Comparison of ENCODE assay signal across 14 cellular contexts in the genomic region with DNA sequence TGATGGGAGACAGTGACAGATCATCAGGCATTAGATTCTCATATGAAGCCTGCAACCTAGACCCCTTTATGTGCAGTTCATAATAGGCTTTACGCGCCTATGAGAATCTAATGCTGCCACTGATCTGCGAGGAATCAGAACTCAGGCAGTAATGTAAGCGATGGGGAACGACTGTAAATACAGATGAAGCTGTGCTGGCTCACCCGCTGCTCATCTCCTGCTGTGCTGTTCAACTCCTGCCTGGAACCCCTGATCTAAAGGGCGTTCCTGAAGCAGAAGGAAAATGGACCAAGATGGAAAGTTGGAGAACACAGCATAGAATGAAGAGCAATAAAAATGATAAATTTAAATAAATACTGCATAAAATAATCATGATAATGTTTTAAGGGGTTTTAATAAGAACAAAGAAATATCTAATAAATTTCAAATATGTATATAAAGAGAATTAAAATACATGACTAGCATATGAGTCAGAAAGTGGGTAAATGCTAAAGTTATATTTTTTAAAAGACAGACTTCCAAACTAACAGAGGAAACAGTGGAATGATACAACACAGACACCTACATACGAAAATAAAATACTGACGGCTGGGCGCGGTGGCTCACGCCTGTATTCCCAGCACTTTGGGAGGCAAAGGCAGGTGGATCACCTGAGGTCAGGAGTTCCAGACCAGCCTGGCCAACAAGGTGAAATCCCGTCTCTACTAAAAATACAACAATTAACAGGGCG. TPM values are rescaled to one million over a fixed set of nuclear protein-coding genes. Genes with fewer than 3 reads are reported as not detected.
A peak's percentile ranks its signal among the peaks of the same experiment; 100 is the strongest.
DNase-seq lines count a peak whose midpoint lies in the region; ATAC-seq and TF ChIP-seq lines count a peak whose summit lies in the region.
"Had no signal": no experiment of that assay in that cellular context is flagged by ENCODE, and none has a peak within 500 bp of the region (broad histone marks: within the 10 kb centered on the region; RNA-seq: fewer than 3 reads in every experiment).

No MANE protein-coding gene starts in this region.

- peak overlapping the region; percentile 56 for H3K27ac Mint-ChIP-seq in activated T-cell treated with anti-CD3 and anti-CD28 coated beads, Interleukin-2, amount 50 U/mL, for 24 hours
- H3K27ac Mint-ChIP-seq in dendritic cell treated with granulocyte-macrophage colony-stimulating factor and Interleukin-4, amounts not matched to agents 40 ng/mL and 50 ng/mL, for 4 days: peak overlapping the region; percentile 81
- peak overlapping the region; percentile 69 for H3K27ac Mint-ChIP-seq in stimulated activated memory B cell treated with anti-CD40 and anti-IgM and Interleukin-4, amounts not matched to agents 10 μg/mL and 1 μg/mL and 100 μg/mL, for 72 hours
- H3K27ac Mint-ChIP-seq: CD4-positive, alpha-beta T cell had no signal

- DNase-seq in activated T-cell treated with anti-CD3 and anti-CD28 coated beads, Interleukin-2, amount 50 U/mL, for 24 hours: no peak
- DNase-seq in activated T-cell treated with anti-CD3 and anti-CD28 coated beads for 4 hours: no peak
- peak; percentile 40 for DNase-seq in PC-3
- DNase-seq in Right ventricle myocardium inferior (ENCODE audit: missing footprints): no peak
- DNase-seq in brain microvascular endothelial cell: no peak
- DNase-seq in activated gamma-delta T cell treated with Interleukin-2 at 50 U/mL for 16 hours: no peak
- DNase-seq: ACHN; CD4-positive, alpha-beta T cell; DND-41; GF-D8; HCEC 1CT had no signal

- H3K9ac ChIP-seq in PC-3 (ENCODE audit: low read length): peak overlapping the region; percentile 21; the same call in 1 of the 2 replicates
- H3K9ac ChIP-seq: BLaER1 treated with 17β-estradiol and CSF1 and Interleukin-3, amounts not matched to agents 10 nM and 100 nM had no signal

- POLR2A ChIA-PET in PC-3 (lab: Charles Lee; ENCODE audit: unreplicated experiment): no interaction called here

- H3K9me2 ChIP-seq in PC-3 (replicated peaks; ENCODE audit: low read length): no peaks in the 10 kb centered on the region

- peak overlapping the region; percentile 80 for H3K27ac ChIP-seq in PC-3 (ENCODE audit: low read length)
- H3K27ac ChIP-seq in brain microvascular endothelial cell: no peak overlapping the region

- H4K20me1 ChIP-seq in PC-3 (ENCODE audit: low read length): no peaks in the 10 kb centered on the region
- H4K20me1 ChIP-seq: BLaER1 treated with 17β-estradiol and CSF1 and Interleukin-3, amounts not matched to agents 10 nM and 100 nM had no signal

- no peaks in the 10 kb centered on the region for H3F3A ChIP-seq in PC-3 (ENCODE audit: low read length, unreplicated experiment)

- TF ChIP-seq CTCF in PC-3 (conservative IDR thresholded peaks at IDR 0.05; ENCODE audit: low read depth, low read length) (no peak), brain microvascular endothelial cell (IDR thresholded peaks at IDR 0.05; ENCODE audit: low read depth, low read length, missing control alignments) (no peak)

- no peaks in the 10 kb centered on the region for H3K9me3 Mint-ChIP-seq in activated T-cell treated with anti-CD3 and anti-CD28 coated beads, Interleukin-2, amount 50 U/mL, for 24 hours
- H3K9me3 Mint-ChIP-seq in dendritic cell treated with granulocyte-macrophage colony-stimulating factor and Interleukin-4, amounts not matched to agents 40 ng/mL and 50 ng/mL, for 4 days: no peaks in the 10 kb centered on the region
- H3K9me3 Mint-ChIP-seq in stimulated activated memory B cell treated with anti-CD40 and anti-IgM and Interleukin-4, amounts not matched to agents 10 μg/mL and 1 μg/mL and 100 μg/mL, for 72 hours: no peaks in the 10 kb centered on the region
- H3K9me3 Mint-ChIP-seq: CD4-positive, alpha-beta T cell had no signal

- H2AFZ ChIP-seq in PC-3 (ENCODE audit: low read length): no peak overlapping the region

- H3K79me2 ChIP-seq in PC-3 (ENCODE audit: low read length): no peaks in the 10 kb centered on the region

- H3K4me1 ChIP-seq in PC-3 (ENCODE audit: insufficient read depth, low read length): peaks cover 17% of the 10 kb centered on the region

- in situ Hi-C loops in brain microvascular endothelial cell (cut with HindIII; ENCODE audit: low pct_ligation_motif_present, low sequenced_read_pairs): no loop called here

- H3K4me3 Mint-ChIP-seq in activated T-cell treated with anti-CD3 and anti-CD28 coated beads, Interleukin-2, amount 50 U/mL, for 24 hours: no peak overlapping the region
- H3K4me3 Mint-ChIP-seq in dendritic cell treated with granulocyte-macrophage colony-stimulating factor and Interleukin-4, amounts not matched to agents 40 ng/mL and 50 ng/mL, for 4 days: no peak overlapping the region
- H3K4me3 Mint-ChIP-seq in stimulated activated memory B cell treated with anti-CD40 and anti-IgM and Interleukin-4, amounts not matched to agents 10 μg/mL and 1 μg/mL and 100 μg/mL, for 72 hours: no peak overlapping the region
- H3K4me3 Mint-ChIP-seq: CD4-positive, alpha-beta T cell had no signal

- ATAC-seq in PC-3: peak; percentile 77
- ATAC-seq in stimulated activated memory B cell treated with anti-CD40 and anti-IgM and Interleukin-4, amounts not matched to agents 10 μg/mL and 1 μg/mL and 100 μg/mL, for 72 hours: no peak
- no peak for ATAC-seq in Right ventricle myocardium inferior

- H3K9me3 ChIP-seq in PC-3 (ENCODE audit: low read length): no peaks in the 10 kb centered on the region

- H3K27me3 ChIP-seq in PC-3 (ENCODE audit: low read length) (no peaks in the 10 kb centered on the region), brain microvascular endothelial cell (replicated peaks) (no peaks in the 10 kb centered on the region)
- H3K27me3 ChIP-seq: BLaER1 treated with 17β-estradiol and CSF1 and Interleukin-3, amounts not matched to agents 10 nM and 100 nM had no signal

- CTCF ChIA-PET in PC-3 (lab: Charles Lee): no interaction called here

- no peak overlapping the region; the same call in 1 of the 2 replicates for H3K4me3 ChIP-seq in PC-3 (ENCODE audit: low read length)
- H3K4me3 ChIP-seq in brain microvascular endothelial cell (ENCODE audit: low read depth, low read length): no peak overlapping the region
- H3K4me3 ChIP-seq: BLaER1 treated with 17β-estradiol and CSF1 and Interleukin-3, amounts not matched to agents 10 nM and 100 nM had no signal

- no TSS peak for BruUV-seq in PC-3 (replicated peaks; lab: Mats Ljungman, UMichigan)

- H3K27me3 Mint-ChIP-seq in activated T-cell treated with anti-CD3 and anti-CD28 coated beads, Interleukin-2, amount 50 U/mL, for 24 hours: no peaks in the 10 kb centered on the region
- no peaks in the 10 kb centered on the region for H3K27me3 Mint-ChIP-seq in dendritic cell treated with granulocyte-macrophage colony-stimulating factor and Interleukin-4, amounts not matched to agents 40 ng/mL and 50 ng/mL, for 4 days
- no peaks in the 10 kb centered on the region for H3K27me3 Mint-ChIP-seq in stimulated activated memory B cell treated with anti-CD40 and anti-IgM and Interleukin-4, amounts not matched to agents 10 μg/mL and 1 μg/mL and 100 μg/mL, for 72 hours

- peaks cover 19% of the 10 kb centered on the region for H3K4me1 Mint-ChIP-seq in activated T-cell treated with anti-CD3 and anti-CD28 coated beads, Interleukin-2, amount 50 U/mL, for 24 hours (ENCODE audit: low read depth)
- H3K4me1 Mint-ChIP-seq in dendritic cell treated with granulocyte-macrophage colony-stimulating factor and Interleukin-4, amounts not matched to agents 40 ng/mL and 50 ng/mL, for 4 days (ENCODE audit: low read depth): peaks cover 79% of the 10 kb centered on the region
- H3K4me1 Mint-ChIP-seq in stimulated activated memory B cell treated with anti-CD40 and anti-IgM and Interleukin-4, amounts not matched to agents 10 μg/mL and 1 μg/mL and 100 μg/mL, for 72 hours: peaks cover 45% of the 10 kb centered on the region

- intact Hi-C loops in PC-3 (cut with micrococcal nuclease): loop anchor here (10.0 kb wide), 2 partner anchors 54 to 256 kb away; a partner anchor contains a TSS
- intact Hi-C loops in dendritic cell treated with granulocyte-macrophage colony-stimulating factor and Interleukin-4, amounts not matched to agents 40 ng/mL and 50 ng/mL, for 4 days (cut with micrococcal nuclease): no loop called here
- intact Hi-C loops in Right ventricle myocardium inferior (cut with DNase I): no loop called here

- no peaks in the 10 kb centered on the region for H3K36me3 Mint-ChIP-seq in activated T-cell treated with anti-CD3 and anti-CD28 coated beads, Interleukin-2, amount 50 U/mL, for 24 hours (ENCODE audit: low read depth)
- H3K36me3 Mint-ChIP-seq in dendritic cell treated with granulocyte-macrophage colony-stimulating factor and Interleukin-4, amounts not matched to agents 40 ng/mL and 50 ng/mL, for 4 days (ENCODE audit: low read depth): peaks cover 74% of the 10 kb centered on the region
- peaks cover 11% of the 10 kb centered on the region for H3K36me3 Mint-ChIP-seq in stimulated activated memory B cell treated with anti-CD40 and anti-IgM and Interleukin-4, amounts not matched to agents 10 μg/mL and 1 μg/mL and 100 μg/mL, for 72 hours

- H3K36me3 ChIP-seq in PC-3 (ENCODE audit: low read depth, low read length): no peaks in the 10 kb centered on the region
- H3K36me3 ChIP-seq in brain microvascular endothelial cell (replicated peaks): no peaks in the 10 kb centered on the region

- peak overlapping the region; percentile 62 for H3K4me2 ChIP-seq in PC-3 (ENCODE audit: low read length)

RNA-seq across cellular contexts. Expression of a gene that starts 59.2 kb away (rescaled TPM):
- total RNA-seq in PC-3 (2014; rRNA removed) (34.7 and 47.6 TPM in 2 replicates), Right ventricle myocardium inferior (4.7 TPM)
